21 cellular contexts compared by ENCODE assay signal in the genomic region with DNA sequence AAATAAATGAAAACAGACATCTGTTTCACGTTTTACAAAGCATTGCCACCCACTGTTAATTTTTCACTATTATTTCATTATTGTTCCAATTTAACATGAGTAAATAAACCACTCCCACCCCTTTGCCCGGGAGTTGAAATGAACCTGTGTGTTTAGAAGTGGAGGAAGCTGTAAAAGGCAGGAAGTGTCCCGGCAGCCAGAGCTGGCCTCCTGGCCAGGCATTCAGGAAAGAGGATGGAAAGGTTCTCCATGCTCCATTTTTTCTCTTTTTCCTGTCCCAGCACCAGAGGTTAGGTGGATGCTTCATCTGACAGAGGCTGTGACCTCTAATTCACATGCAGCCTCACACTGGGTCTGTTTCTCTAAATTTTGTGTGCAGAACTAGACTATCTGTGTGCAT. TPM values are rescaled to one million over a fixed set of nuclear protein-coding genes. Genes with fewer than 3 reads are reported as not detected.
DNase-seq lines count a peak whose midpoint lies in the region; ATAC-seq, FAIRE-seq and TF ChIP-seq lines count a peak whose summit lies in the region.
"Had no signal": no experiment of that assay in that cellular context is flagged by ENCODE, and none has a peak within 500 bp of the region (broad histone marks: within the 10 kb centered on the region; RNA-seq: fewer than 3 reads in every experiment).

No MANE protein-coding gene starts in this region.

- 43 to 57% (median 48%) methylated on average over 3 of the region's 3 CpGs for WGBS in heart left ventricle, 4 donors
- WGBS in small intestine, 3 donors = 1 to 15% (median 8%) methylated on average over 3 of the region's 3 CpGs

- no peaks in the 10 kb centered on the region for H3K9me3 ChIP-seq in heart left ventricle
- no peaks in the 10 kb centered on the region for H3K9me3 ChIP-seq in small intestine (ENCODE audit: control insufficient read depth, low read depth)
- H3K9me3 ChIP-seq: BE2C, esophagus squamous epithelium, thoracic aorta had no signal

- H3K36me3 Mint-ChIP-seq in endothelial cell (ENCODE audit: low read depth, unreplicated experiment) = no peaks in the 10 kb centered on the region
- H3K36me3 Mint-ChIP-seq: activated naive CD8-positive, alpha-beta T cell had no signal

- TF ChIP-seq CTCF in heart left ventricle (IDR thresholded peaks at IDR 0.05) (no peak), endothelial cell (IDR thresholded peaks at IDR 0.05; ENCODE audit: unreplicated experiment) (no peak)

- H3K36me3 ChIP-seq in heart left ventricle = no peaks in the 10 kb centered on the region
- H3K36me3 ChIP-seq in small intestine (ENCODE audit: control insufficient read depth in 2 of 2, insufficient read depth in 2 of 2, low read length in 2 of 2) = no peaks in the 10 kb centered on the region
- H3K36me3 ChIP-seq: BE2C, esophagus squamous epithelium, thoracic aorta had no signal

- ATAC-seq in heart left ventricle (peak in 2 of 4 donors; percentile 11 to 64), GM21717 (IDR thresholded peaks at IDR 0.05; ENCODE audit: unreplicated experiment) (no peak)
- ATAC-seq: activated CD8-positive, alpha-beta T cell treated with anti-CD3 and anti-CD28 coated beads, Interleukin-2, amount 10 ng/mL, durations not matched to agents 7 days and 5 days had no signal

- FAIRE-seq in small intestine (lab: Jason Lieb, UNC) = no peak
- FAIRE-seq: bronchial epithelial cell, GM12892 had no signal

- H3K27ac ChIP-seq in heart left ventricle (peak overlapping the region in 7 of 12 donors; percentile 10 to 52 (median 41)), small intestine (ENCODE audit: low read depth in 1 of 2, low read length in 1 of 2) (peak overlapping the region in 1 of 2 donors; percentile 71)
- H3K27ac ChIP-seq: thoracic aorta had no signal

- DNase-seq in heart left ventricle (peak in 2 of 5 donors; percentile 18 to 32), cardiac septum (ENCODE audit: low spot score) (no peak), NCI-H748 treated with DMSO at 0.1 percent for 48 hours (lab: John Stamatoyannopoulos, UW) (peak; percentile 81), endothelial cell (ENCODE audit: low spot score) (peak; percentile 26), small intestine (peak; percentile 61), foreskin melanocyte (no peak), NCI-H1105 (lab: John Stamatoyannopoulos, UW) (no peak)
- DNase-seq: activated B cell treated with CpG ODN at 0.5 μM for 24 hours; activated CD8-positive, alpha-beta T cell treated with anti-CD3 and anti-CD28 coated beads, Interleukin-2, amount 10 ng/mL, durations not matched to agents 7 days and 5 days; activated T-cell treated with anti-CD3 and anti-CD28 coated beads, Interleukin-2, amount 50 U/mL, for 48 hours; BE2C; esophagus squamous epithelium; SIG-M5; stimulated activated CD4-positive, alpha-beta T cell treated with anti-CD3 and anti-CD28 coated beads, Interleukin-12 subunit alpha, Interleukin-12 subunit beta, amount 100 ng/mL, for 4 hours; T-helper 2 cell had no signal

- peaks cover 3% of the 10 kb centered on the region for H3K27me3 Mint-ChIP-seq in endothelial cell (ENCODE audit: unreplicated experiment)

- no peaks in the 10 kb centered on the region for H3K9me3 Mint-ChIP-seq in endothelial cell (ENCODE audit: unreplicated experiment)
- H3K9me3 Mint-ChIP-seq: activated B cell treated with CpG ODN at 0.5 μM for 24 hours, neural crest cell had no signal

- no peak overlapping the region for H3K4me3 Mint-ChIP-seq in endothelial cell (ENCODE audit: unreplicated experiment)
- H3K4me3 Mint-ChIP-seq: activated B cell treated with CpG ODN at 0.5 μM for 24 hours; activated CD8-positive, alpha-beta T cell treated with anti-CD3 and anti-CD28 coated beads, Interleukin-2, amount 10 ng/mL, durations not matched to agents 7 days and 5 days; activated naive CD8-positive, alpha-beta T cell; neural crest cell had no signal

- H3K4me3 ChIP-seq in heart left ventricle (no peak overlapping the region), small intestine (ENCODE audit: low read depth in 1 of 2, low read length in 2 of 2) (no peak overlapping the region)
- H3K4me3 ChIP-seq: esophagus squamous epithelium, thoracic aorta had no signal

- H3K27ac Mint-ChIP-seq in endothelial cell (ENCODE audit: unreplicated experiment) = no peak overlapping the region
- H3K27ac Mint-ChIP-seq: activated B cell treated with CpG ODN at 0.5 μM for 24 hours; activated CD8-positive, alpha-beta T cell treated with anti-CD3 and anti-CD28 coated beads, Interleukin-2, amount 10 ng/mL, durations not matched to agents 7 days and 5 days; activated naive CD8-positive, alpha-beta T cell had no signal

- intact Hi-C loops in heart left ventricle (cut with DNase I) = loop anchor here in 1 of 10 donors (2.0 kb wide), 1 partner anchor 110 kb away; no protein-coding TSS in a partner anchor
- intact Hi-C loops in cardiac septum (cut with DNase I) = loop anchor here (10.0 kb wide), 1 partner anchor 92 kb away; no protein-coding TSS in a partner anchor

- H3K27me3 ChIP-seq in heart left ventricle = no peaks in the 10 kb centered on the region
- no peaks in the 10 kb centered on the region for H3K27me3 ChIP-seq in small intestine (ENCODE audit: control insufficient read depth in 2 of 2, insufficient read depth in 2 of 2, low read length in 2 of 2)
- H3K27me3 ChIP-seq: BE2C, esophagus squamous epithelium had no signal

- TF ChIP-seq POLR2A in heart left ventricle (IDR thresholded peaks at IDR 0.05) = no peak

- H3K4me1 ChIP-seq in heart left ventricle (peaks cover 0 to 31% (median 6%) of the 10 kb centered on the region in 12 donors), small intestine (ENCODE audit: control insufficient read depth in 2 of 2, insufficient read depth in 1 of 2, low read depth in 1 of 2, low read length in 1 of 2) (peaks cover 5 to 9% of the 10 kb centered on the region in 2 donors)
- H3K4me1 ChIP-seq: BE2C had no signal

- H3K4me1 Mint-ChIP-seq in endothelial cell (ENCODE audit: unreplicated experiment) = peaks cover 25% of the 10 kb centered on the region
- H3K4me1 Mint-ChIP-seq: activated B cell treated with CpG ODN at 0.5 μM for 24 hours had no signal

RNA-seq across cellular contexts. Expression of gene LNX1, which starts 55.5 kb away (rescaled TPM):
- total RNA-seq in heart left ventricle (10 to 100 TPM in 2 of 9 donors, 1 to 10 TPM in 7; 3.4 to 15.7 (median 7.1) TPM), cardiac septum (1.8 TPM), endothelial cell (ENCODE audit: unreplicated experiment) (25.7 TPM)
- polyA plus RNA-seq in heart left ventricle (1 to 10 TPM; 5.4 to 6.7 TPM), small intestine (10 to 100 TPM in 1 of 3 donors, 1 to 10 TPM in 2; 6.4 to 11.1 (median 7.2) TPM)
- total RNA-seq: activated B cell treated with CpG ODN at 0.5 μM for 24 hours; activated CD8-positive, alpha-beta T cell treated with anti-CD3 and anti-CD28 coated beads, Interleukin-2, amount 10 ng/mL, durations not matched to agents 7 days and 5 days; neural crest cell had no signal

Comparison
In these comparisons a context has a peak if more than half of its experiments do, and no peak if none do; other contexts are left out.
1. DNase-seq: peak in NCI-H748 treated with DMSO at 0.1 percent for 48 hours (single experiment), endothelial cell (single experiment) and small intestine (single experiment); none in cardiac septum (single experiment), foreskin melanocyte (single experiment) and NCI-H1105 (single experiment).